ENCODE assay signal across 11 cellular contexts in genomic region chr5:150021491-150022162, GRCh38. TPM values are rescaled to one million over a fixed set of nuclear protein-coding genes. Genes with fewer than 3 reads are reported as not detected.
A peak's percentile ranks its signal among the peaks of the same experiment; 100 is the strongest.
DNase-seq lines count a peak whose midpoint lies in the region; ATAC-seq and TF ChIP-seq lines count a peak whose summit lies in the region.
"Had no signal": no experiment of that assay in that cellular context is flagged by ENCODE, and none has a peak within 500 bp of the region (broad histone marks: within the 10 kb centered on the region; RNA-seq: fewer than 3 reads in every experiment).

No MANE protein-coding gene starts in this region.

- no peak for DNase-seq in activated CD8-positive, alpha-beta memory T cell treated with anti-CD3 and anti-CD28 coated beads, Interleukin-2, amount 10 ng/mL, durations not matched to agents 7 days and 5 days
- DNase-seq in activated CD8-positive, alpha-beta memory T cell treated with anti-CD3 and anti-CD28 coated beads, Interleukin-2, amount 50 U/mL, for 48 hours: no peak
- DNase-seq in iris pigment epithelial cell (ENCODE audit: low read depth) (peak; percentile 60), suprapubic skin (ENCODE audit: low spot score in 2 of 2) (no peak), AG08395 (ENCODE audit: low spot score) (no peak)
- DNase-seq in stimulated activated CD4-positive, alpha-beta T cell treated with anti-CD3 and anti-CD28 coated beads, Interleukin-1b, Interleukin-23, amount 100 ng/mL, for 48 hours: no peak
- DNase-seq: activated CD4-positive, alpha-beta T cell treated with anti-CD3 and anti-CD28 coated beads for 1 hour; NCI-H2227 treated with DMSO at 0.1 percent for 48 hours; pancreas had no signal

- no peak for TF ChIP-seq CTCF in brain (conservative IDR thresholded peaks at IDR 0.05)
- TF ChIP-seq CTCF in suprapubic skin (IDR thresholded peaks at IDR 0.05): no peak

- H3K4me3 Mint-ChIP-seq in activated CD8-positive, alpha-beta memory T cell treated with anti-CD3 and anti-CD28 coated beads, Interleukin-2, amount 10 ng/mL, durations not matched to agents 7 days and 5 days: no peak overlapping the region
- H3K4me3 Mint-ChIP-seq in brain: peak overlapping the region in 1 of 5 experiments; percentile 67

- WGBS in suprapubic skin: 69% methylated on average over 13 of the region's 13 CpGs

- H3K27ac Mint-ChIP-seq in activated CD8-positive, alpha-beta memory T cell treated with anti-CD3 and anti-CD28 coated beads, Interleukin-2, amount 10 ng/mL, durations not matched to agents 7 days and 5 days: peak overlapping the region; percentile 27
- H3K27ac Mint-ChIP-seq in brain: peak overlapping the region in 4 of 5 experiments; percentile 77 to 94 (median 90)

- no peak for TF ChIP-seq POLR2A in suprapubic skin (IDR thresholded peaks at IDR 0.05)

- H3K9me3 Mint-ChIP-seq in activated CD8-positive, alpha-beta memory T cell treated with anti-CD3 and anti-CD28 coated beads, Interleukin-2, amount 10 ng/mL, durations not matched to agents 7 days and 5 days (ENCODE audit: low read depth): no peaks in the 10 kb centered on the region
- H3K9me3 Mint-ChIP-seq in brain: peaks cover 0 to 5% (median 2%) of the 10 kb centered on the region in 5 experiments

- H3K36me3 ChIP-seq in suprapubic skin: peaks cover 73% of the 10 kb centered on the region

- H3K4me1 ChIP-seq in suprapubic skin: peaks cover 24% of the 10 kb centered on the region
- H3K4me1 ChIP-seq: pancreas had no signal

- no peaks in the 10 kb centered on the region for H3K27me3 Mint-ChIP-seq in activated CD8-positive, alpha-beta memory T cell treated with anti-CD3 and anti-CD28 coated beads, Interleukin-2, amount 10 ng/mL, durations not matched to agents 7 days and 5 days
- no peaks in the 10 kb centered on the region for H3K27me3 Mint-ChIP-seq in brain

- CTCF ChIA-PET in activated CD8-positive, alpha-beta memory T cell treated with anti-CD3 and anti-CD28 coated beads, Interleukin-2, amount 10 ng/mL, durations not matched to agents 7 days and 5 days (lab: Charles Lee): interaction anchor here (0.7 to 1.5 kb wide), 5 partner anchors 9 to 188 kb away, joined by 3 to 4 read pairs (median 3); no protein-coding TSS in a partner anchor

- no peaks in the 10 kb centered on the region for H3K27me3 ChIP-seq in suprapubic skin
- H3K27me3 ChIP-seq: pancreas had no signal

- peaks cover 25% of the 10 kb centered on the region for H3K4me1 Mint-ChIP-seq in activated CD8-positive, alpha-beta memory T cell treated with anti-CD3 and anti-CD28 coated beads, Interleukin-2, amount 10 ng/mL, durations not matched to agents 7 days and 5 days
- peaks cover 14% of the 10 kb centered on the region for H3K4me1 Mint-ChIP-seq in brain

- no peak for TF ChIP-seq EP300 in suprapubic skin (IDR thresholded peaks at IDR 0.05)

- H3K4me3 ChIP-seq in suprapubic skin: no peak overlapping the region
- H3K4me3 ChIP-seq: pancreas had no signal

- peak overlapping the region; percentile 30 for H3K27ac ChIP-seq in suprapubic skin

- H3K36me3 Mint-ChIP-seq in activated CD8-positive, alpha-beta memory T cell treated with anti-CD3 and anti-CD28 coated beads, Interleukin-2, amount 10 ng/mL, durations not matched to agents 7 days and 5 days: peaks cover 62% of the 10 kb centered on the region
- peaks cover 74% of the 10 kb centered on the region for H3K36me3 Mint-ChIP-seq in brain

- no peaks in the 10 kb centered on the region for H3K9me3 ChIP-seq in suprapubic skin
- H3K9me3 ChIP-seq: pancreas had no signal

- ATAC-seq in activated CD8-positive, alpha-beta memory T cell treated with anti-CD3 and anti-CD28 coated beads, Interleukin-2, amount 10 ng/mL, durations not matched to agents 7 days and 5 days: no peak
- ATAC-seq in HG02759 (IDR thresholded peaks at IDR 0.05; ENCODE audit: unreplicated experiment): no peak

RNA-seq across cellular contexts. Expression of gene HMGXB3, which starts 21.1 kb away (rescaled TPM):
- total RNA-seq in activated CD8-positive, alpha-beta memory T cell treated with anti-CD3 and anti-CD28 coated beads, Interleukin-2, amount 10 ng/mL, durations not matched to agents 7 days and 5 days: 10 to 100 TPM; 44.1 to 49.4 TPM
- 20.7 TPM for polyA plus RNA-seq in brain (ENCODE audit: insufficient read depth, low read depth, low replicate concordance)
- total RNA-seq in suprapubic skin: 10 to 100 TPM; 28.8 to 59.3 (median 31.4) TPM

RNA-seq across cellular contexts. Expression of gene TIGD6, which starts 21.2 kb away (rescaled TPM):
- 1 to 10 TPM; 1.7 to 2.9 TPM for total RNA-seq in activated CD8-positive, alpha-beta memory T cell treated with anti-CD3 and anti-CD28 coated beads, Interleukin-2, amount 10 ng/mL, durations not matched to agents 7 days and 5 days
- 5.6 TPM for polyA plus RNA-seq in brain (ENCODE audit: insufficient read depth, low read depth, low replicate concordance)
- total RNA-seq in suprapubic skin: 1 to 10 TPM; 3.5 to 6.0 (median 4.5) TPM
